ENCODE assay signal across 8 cellular contexts in the genomic region with DNA sequence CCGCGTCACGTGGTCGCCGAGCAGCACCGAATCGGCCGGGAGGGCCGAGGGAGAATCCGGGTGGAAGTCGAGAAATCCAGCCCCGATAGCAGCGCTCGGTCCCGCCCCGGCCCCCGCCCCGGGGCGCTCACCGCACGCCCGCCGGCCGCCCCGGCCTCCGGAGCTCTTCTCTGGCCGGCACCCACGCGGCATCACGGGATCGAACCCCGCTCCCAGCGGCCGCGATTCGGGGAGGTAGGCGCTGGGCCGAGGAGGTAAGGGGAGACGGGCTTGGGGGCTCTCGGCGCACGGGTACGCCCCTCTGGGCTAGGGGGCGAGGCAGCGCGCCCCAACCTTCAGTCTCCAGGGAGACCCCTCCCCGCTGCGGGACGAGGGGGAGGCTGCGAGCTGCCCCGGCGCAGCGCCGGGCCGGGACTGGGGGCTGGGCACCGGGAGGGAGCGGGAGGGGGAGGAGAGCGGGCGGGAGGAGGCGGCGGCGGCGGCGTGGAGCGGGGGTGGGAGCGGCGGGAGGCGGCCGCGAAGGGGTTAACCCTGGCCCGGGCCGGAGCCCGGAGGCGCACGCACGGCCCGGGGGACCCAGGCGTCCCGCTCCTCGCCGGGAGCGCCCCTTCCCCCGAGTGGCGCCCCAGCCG. TPM values are rescaled to one million over a fixed set of nuclear protein-coding genes. Genes with fewer than 3 reads are reported as not detected.
DNase-seq lines count a peak whose midpoint lies in the region; ATAC-seq and TF ChIP-seq lines count a peak whose summit lies in the region.

No MANE protein-coding gene starts in this region.

- peak overlapping the region; percentile 65 for H2AFZ ChIP-seq in GM23248
- H2AFZ ChIP-seq in SK-N-SH (ENCODE audit: low read depth), result peak overlapping the region; percentile 77
- peak overlapping the region; percentile 88 for H2AFZ ChIP-seq in mammary epithelial cell (ENCODE audit: low read depth, low read length)

- POLR2A ChIA-PET in SK-N-SH (lab: Yijun Ruan, JAX), result interaction anchor here (3.2 kb wide), 1 partner anchor 36 kb away, joined by 16 read pairs; a partner anchor contains a TSS

- dilution Hi-C loops in mammary epithelial cell (cut with HindIII; ENCODE audit: low sequenced_read_pairs), result no loop called here

- ATAC-seq in GM19324 (IDR thresholded peaks at IDR 0.05; ENCODE audit: low FRiP score, unreplicated experiment), result no peak

- peak overlapping the region; percentile 93 for H3K9ac ChIP-seq in GM23248
- H3K9ac ChIP-seq in SK-N-SH, result peak overlapping the region; percentile 99
- peak overlapping the region; percentile 47 for H3K9ac ChIP-seq in mammary epithelial cell (ENCODE audit: insufficient read depth, low read length)

- H3F3A ChIP-seq in GM23248 (ENCODE audit: insufficient read depth) (peaks cover 42% of the 10 kb centered on the region), SK-N-SH (replicated peaks; ENCODE audit: insufficient read depth) (peaks cover 40% of the 10 kb centered on the region)

- no peaks in the 10 kb centered on the region for H3K27me3 ChIP-seq in BE2C
- no peaks in the 10 kb centered on the region for H3K27me3 ChIP-seq in GM23248 (replicated peaks; ENCODE audit: insufficient read depth)
- H3K27me3 ChIP-seq in SK-N-SH (ENCODE audit: insufficient read depth), result no peaks in the 10 kb centered on the region
- H3K27me3 ChIP-seq in mammary epithelial cell (ENCODE audit: insufficient read depth, low read length), result no peaks in the 10 kb centered on the region
- H3K27me3 ChIP-seq in kidney epithelial cell (ENCODE audit: control insufficient read depth, insufficient read depth, low read length), result no peaks in the 10 kb centered on the region

- H3K9me3 ChIP-seq in BE2C (no peaks in the 10 kb centered on the region), GM23248 (ENCODE audit: low read depth) (no peaks in the 10 kb centered on the region), SK-N-SH (no peaks in the 10 kb centered on the region), mammary epithelial cell (replicated peaks; ENCODE audit: insufficient read depth, low read length) (no peaks in the 10 kb centered on the region)

- H3K4me3 ChIP-seq in BE2C (ENCODE audit: low read depth, low read length) (peak overlapping the region; percentile 70), GM23248 (peak overlapping the region; percentile 80), SK-N-SH (ENCODE audit: low read depth in 2 of 2, low read length in 1 of 2) (peak overlapping the region; percentile 86 to 89), mammary epithelial cell (replicated peaks in 1 of 3; ENCODE audit: insufficient read depth in 1 of 3, low read depth in 2 of 3, low read length in 3 of 3) (peak overlapping the region; percentile 71 to 89 (median 76)), kidney epithelial cell (ENCODE audit: low read depth, low read length) (peak overlapping the region; percentile 92)

- H4K20me1 ChIP-seq in GM23248 (ENCODE audit: insufficient read depth), result no peaks in the 10 kb centered on the region
- H4K20me1 ChIP-seq in SK-N-SH (ENCODE audit: insufficient read depth), result peaks cover 35% of the 10 kb centered on the region
- H4K20me1 ChIP-seq in mammary epithelial cell (ENCODE audit: insufficient read depth, low read length), result no peaks in the 10 kb centered on the region

- H3K79me2 ChIP-seq in GM23248 (ENCODE audit: insufficient read depth), result peaks cover 61% of the 10 kb centered on the region
- H3K79me2 ChIP-seq in SK-N-SH (ENCODE audit: insufficient read depth), result peaks cover 62% of the 10 kb centered on the region
- H3K79me2 ChIP-seq in mammary epithelial cell (ENCODE audit: insufficient read depth, low read length), result peaks cover 59% of the 10 kb centered on the region

- H3K36me3 ChIP-seq in BE2C (no peaks in the 10 kb centered on the region), GM23248 (ENCODE audit: low read depth) (no peaks in the 10 kb centered on the region), SK-N-SH (replicated peaks in 1 of 2; ENCODE audit: control insufficient read depth in 1 of 2, insufficient read depth in 2 of 2, low read length in 1 of 2) (peaks cover 0 to under 1% of the 10 kb centered on the region in 2 experiments), mammary epithelial cell (ENCODE audit: insufficient read depth, low read length) (no peaks in the 10 kb centered on the region), kidney epithelial cell (ENCODE audit: control insufficient read depth, insufficient read depth, low read length) (no peaks in the 10 kb centered on the region)

- 1% methylated on average over 16 to 49 of the region's 85 CpGs for WGBS in GM23248 (ENCODE audit: low coverage in 1 of 2, low lambda C conversion rate in 2 of 2, missing lambda C conversion rate in 2 of 2), 2 experiments
- 0% methylated on average over 7 of the region's 85 CpGs for WGBS in SK-N-SH (ENCODE audit: low lambda C conversion rate)
- 0% methylated on average over 1 of the region's 85 CpGs for WGBS in mammary epithelial cell (ENCODE audit: low coverage, missing lambda C conversion rate)

- peaks cover 11% of the 10 kb centered on the region for H3K4me1 ChIP-seq in BE2C
- peaks cover 38% of the 10 kb centered on the region for H3K4me1 ChIP-seq in GM23248 (ENCODE audit: insufficient read depth)
- H3K4me1 ChIP-seq in SK-N-SH (ENCODE audit: control insufficient read depth in 1 of 2, insufficient read depth in 2 of 2, low read depth in 1 of 2, low read length in 1 of 2), result peaks cover 30 to 46% of the 10 kb centered on the region in 2 experiments
- H3K4me1 ChIP-seq in mammary epithelial cell (ENCODE audit: insufficient read depth, low read length), result peaks cover 44% of the 10 kb centered on the region

- BruUV-seq in mammary epithelial cell (replicated peaks; lab: Mats Ljungman, UMichigan), result no TSS peak

- peak overlapping the region; percentile 63 for H3K4me2 ChIP-seq in GM23248 (ENCODE audit: unreplicated experiment)
- H3K4me2 ChIP-seq in SK-N-SH, result peak overlapping the region; percentile 98
- H3K4me2 ChIP-seq in mammary epithelial cell (ENCODE audit: insufficient read depth, low read depth, low read length), result peak overlapping the region; percentile 84

- CTCF ChIA-PET in SK-N-SH (lab: Yijun Ruan, JAX), result interaction anchor here (0.8 to 5.1 kb wide), 10 partner anchors 21 to 91 kb away, joined by 3 to 14 read pairs (median 5); a partner anchor contains a TSS
- CTCF ChIA-PET in mammary epithelial cell (lab: Charles Lee; ENCODE audit: low non-redundant PET), result interaction anchor here (0.6 kb wide), 1 partner anchor 10 kb away, joined by 6 read pairs; no protein-coding TSS in a partner anchor

- H3K27ac ChIP-seq in GM23248 (peak overlapping the region; percentile 88), SK-N-SH (ENCODE audit: low read depth in 2 of 2, low read length in 1 of 2) (peak overlapping the region; percentile 80 to 92), mammary epithelial cell (ENCODE audit: insufficient read depth, low read depth, low read length) (peak overlapping the region; percentile 69)

- intact Hi-C loops in mammary epithelial cell (cut with micrococcal nuclease), result loop anchor here (2.0 kb wide), 1 partner anchor 27 kb away; no protein-coding TSS in a partner anchor

- TF ChIP-seq RAD21 in SK-N-SH (IDR thresholded peaks at IDR 0.05; ENCODE audit: low read length), result no peak

- no peak for TF ChIP-seq EP300 in SK-N-SH (IDR thresholded peaks at IDR 0.05; ENCODE audit: borderline replicate concordance in 1 of 2, low read depth in 1 of 2, low read length in 1 of 2)

- H3K9me2 ChIP-seq in GM23248 (ENCODE audit: insufficient read depth), result no peaks in the 10 kb centered on the region
- no peaks in the 10 kb centered on the region for H3K9me2 ChIP-seq in SK-N-SH

- no peak for TF ChIP-seq CTCF in BE2C (IDR thresholded peaks at IDR 0.05; ENCODE audit: low read depth, low read length)
- TF ChIP-seq CTCF in SK-N-SH (IDR thresholded peaks at IDR 0.05), result no peak
- no peak for TF ChIP-seq CTCF in mammary epithelial cell (conservative IDR thresholded peaks at IDR 0.05 in 1 of 2, IDR thresholded peaks at IDR 0.05 in 1 of 2; ENCODE audit: extremely low read depth in 1 of 2, insufficient read depth in 1 of 2, low read depth in 1 of 2, low read length in 2 of 2)
- TF ChIP-seq CTCF in kidney epithelial cell (IDR thresholded peaks at IDR 0.05; ENCODE audit: insufficient read depth, low read length, poor library complexity, severe bottlenecking), result no peak

- peak; percentile 79 for DNase-seq in BE2C
- peak; percentile 69 for DNase-seq in GM23248
- peak; percentile 93 for DNase-seq in SK-N-SH
- no peak for DNase-seq in mammary epithelial cell
- no peak for DNase-seq in kidney epithelial cell (ENCODE audit: low read depth)
- peak; percentile 21 for DNase-seq in stimulated activated CD4-positive, alpha-beta T cell treated with anti-CD3 and anti-CD28 coated beads, Interleukin-1b, Interleukin-23, amount 100 ng/mL, for 48 hours
- no peak for DNase-seq in G401 (ENCODE audit: low spot score)

- in situ Hi-C loops in GM23248 (cut with MboI) (no loop called here), mammary epithelial cell (cut with MboI; ENCODE audit: low sequenced_read_pairs in 2 of 2) (loop anchor here in 1 of 2 donors (10.0 kb wide), 1 partner anchor 59 kb away; no protein-coding TSS in a partner anchor), G401 (cut with HindIII; ENCODE audit: low sequenced_read_pairs) (no loop called here)

TF ChIP-seq in SK-N-SH, 30 proteins besides CTCF, POLR2A, EP300 and RAD21 (continues in another document):
- TF ChIP-seq MEF2A (IDR thresholded peaks at IDR 0.05; ENCODE audit: borderline replicate concordance, low read depth), result no peak

RNA-seq across cellular contexts. Expression of a gene that starts 22.0 kb away (rescaled TPM):
- 26.2 TPM for polyA plus RNA-seq in BE2C (2012; ENCODE audit: insufficient read depth, insufficient read length, low read depth)
- total RNA-seq in GM23248 (2014; rRNA removed; shearing (Covaris generic)), result 129 and 159 TPM in 2 replicates
- polyA plus RNA-seq in GM23248 (2016; fragmentation: Nextera tagmentation; extraction: Ambion mirVana) (39.1 and 41.3 TPM in 2 replicates), SK-N-SH (2012; rRNA removed) (29.2 and 33.8 TPM in 2 replicates), mammary epithelial cell (43.2 TPM)
- polyA plus RNA-seq in SK-N-SH (2012; cell fraction: cytosol; rRNA removed), result 13.8 and 22.5 TPM in 2 replicates
- 32.7 and 39.0 TPM in 2 replicates for polyA plus RNA-seq in SK-N-SH (2012; cell fraction: nucleus; rRNA removed)
- total RNA-seq in mammary epithelial cell (100 to 1,000 TPM; 114 to 128 TPM), kidney epithelial cell (155 and 192 TPM in 2 replicates)
- polyA minus RNA-seq in mammary epithelial cell, result 101 TPM
- 68.1 and 76.0 TPM in 2 replicates for total RNA-seq in G401 (2014; rRNA removed; shearing (Covaris generic))

RNA-seq across cellular contexts. Expression of a gene that starts 36.3 kb away (rescaled TPM):
- 2,025 TPM for polyA plus RNA-seq in BE2C (2012; ENCODE audit: insufficient read depth, insufficient read length, low read depth)
- total RNA-seq in GM23248 (2014; rRNA removed; shearing (Covaris generic)), result 1,694 and 1,749 TPM in 2 replicates
- polyA plus RNA-seq in GM23248 (2016; fragmentation: Nextera tagmentation; extraction: Ambion mirVana) (1,343 and 1,380 TPM in 2 replicates), SK-N-SH (2012; rRNA removed) (10,227 and 11,441 TPM in 2 replicates), mammary epithelial cell (6,134 TPM)
- polyA plus RNA-seq in SK-N-SH (2012; cell fraction: cytosol; rRNA removed), result 12,920 and 13,251 TPM in 2 replicates
- 1,878 and 2,730 TPM in 2 replicates for polyA plus RNA-seq in SK-N-SH (2012; cell fraction: nucleus; rRNA removed)
- total RNA-seq in mammary epithelial cell (1,000 to 10,000 TPM; 1,819 to 2,158 TPM), kidney epithelial cell (3,131 and 3,855 TPM in 2 replicates)
- polyA minus RNA-seq in mammary epithelial cell, result 1,433 TPM
- 3,973 and 5,195 TPM in 2 replicates for total RNA-seq in G401 (2014; rRNA removed; shearing (Covaris generic))

Comparison
In these comparisons a context has a peak if more than half of its experiments do, and no peak if none do; other contexts are left out.
1. DNase-seq: peak in BE2C (single experiment), GM23248 (single experiment), SK-N-SH (single experiment) and stimulated activated CD4-positive, alpha-beta T cell treated with anti-CD3 and anti-CD28 coated beads, Interleukin-1b, Interleukin-23, amount 100 ng/mL, for 48 hours (single experiment); none in mammary epithelial cell (single experiment), kidney epithelial cell (single experiment) and G401 (single experiment).
2. H3K9ac ChIP-seq: peak in every context shown above with its lines; median percentile 99 in SK-N-SH; 93 in GM23248; 47 in mammary epithelial cell.
3. Peak in every context shown above with its lines, with median percentiles within 50 percentile points of each other: H3K4me3 ChIP-seq, H2AFZ ChIP-seq, H3K27ac ChIP-seq and H3K4me2 ChIP-seq.